In genomic region chr22:24282401-24282800, GRCh38 we compare ENCODE assay signal across 28 cellular contexts. TPM values are rescaled to one million over a fixed set of nuclear protein-coding genes. Genes with fewer than 3 reads are reported as not detected.
DNase-seq lines count a peak whose midpoint lies in the region; ATAC-seq and TF ChIP-seq lines count a peak whose summit lies in the region.
"Had no signal": no experiment of that assay in that cellular context is flagged by ENCODE, and none has a peak within 500 bp of the region (broad histone marks: within the 10 kb centered on the region; RNA-seq: fewer than 3 reads in every experiment).

No MANE protein-coding gene starts in this region.

- H3K79me2 ChIP-seq in PC-9 (ENCODE audit: low read depth): peaks cover 71% of the 10 kb centered on the region
- H3K79me2 ChIP-seq in trophoblast cell (ENCODE audit: control insufficient read depth, insufficient read depth, low read length, poor library complexity): peaks cover 7% of the 10 kb centered on the region

- POLR2A ChIA-PET in PC-9 (lab: Charles Lee; ENCODE audit: unreplicated experiment): interaction anchor here (1.0 kb wide), 1 partner anchor 12 kb away, joined by 4 read pairs; the partner anchor contains the start of gene SPECC1L

- no peak overlapping the region for H4K12ac ChIP-seq in trophoblast cell (ENCODE audit: low read depth, low read length)

- WGBS in trophoblast cell (ENCODE audit: extremely low coverage, insufficient coverage, insufficient read length): no CpG with 5 or more reads among the region's 2 CpGs
- 42 to 63% methylated on average over 2 of the region's 2 CpGs for WGBS in gastroesophageal sphincter (ENCODE audit: low coverage in 1 of 2), 2 donors

- no peak for TF ChIP-seq POLR2A in gastroesophageal sphincter (IDR thresholded peaks at IDR 0.05)

- intact Hi-C loops in Calu3 (cut with micrococcal nuclease; ENCODE audit: unreplicated experiment) (no loop called here), PC-9 (cut with micrococcal nuclease; ENCODE audit: unreplicated experiment) (loop anchor here (1.0 kb wide), 1 partner anchor 21 kb away; no protein-coding TSS in a partner anchor)

- H3K9me2 ChIP-seq in PC-9 (ENCODE audit: insufficient read depth): no peaks in the 10 kb centered on the region

- H3K23ac ChIP-seq in trophoblast cell (ENCODE audit: low read length): no peak overlapping the region

- H2BK12ac ChIP-seq in trophoblast cell (ENCODE audit: low read length): no peak overlapping the region

- H3K27me3 ChIP-seq in PC-9 (ENCODE audit: insufficient read depth, low read depth) (no peaks in the 10 kb centered on the region), trophoblast cell (ENCODE audit: insufficient read depth, low read length) (no peaks in the 10 kb centered on the region), gastroesophageal sphincter (no peaks in the 10 kb centered on the region)
- H3K27me3 ChIP-seq: BLaER1, MG63 had no signal

- no peak overlapping the region for H3K4me3 Mint-ChIP-seq in Calu3 (ENCODE audit: low read depth, unreplicated experiment)
- H3K4me3 Mint-ChIP-seq: CD4-positive, alpha-beta T cell had no signal

- H4K8ac ChIP-seq in trophoblast cell (ENCODE audit: low read depth, low read length): no peak overlapping the region

- no peaks in the 10 kb centered on the region for H3K79me1 ChIP-seq in trophoblast cell (ENCODE audit: low read length)

- H2BK120ac ChIP-seq in trophoblast cell (ENCODE audit: insufficient read depth, low read length, poor library complexity): no peak overlapping the region

- no peak overlapping the region for H3K14ac ChIP-seq in trophoblast cell (ENCODE audit: low read length)

- H3K18ac ChIP-seq in trophoblast cell (ENCODE audit: low read length): no peak overlapping the region

- H3K9me3 Mint-ChIP-seq in Calu3 (ENCODE audit: low read depth, unreplicated experiment): no peaks in the 10 kb centered on the region
- H3K9me3 Mint-ChIP-seq: CD4-positive, alpha-beta T cell had no signal

- no peak overlapping the region for H2BK5ac ChIP-seq in trophoblast cell (ENCODE audit: low read depth, low read length, poor library complexity)

- DNase-seq in Calu3 (no peak), PC-9 (peak in 1 of 2 experiments; percentile 92), epithelial cell of prostate (ENCODE audit: low read depth, low spot score) (no peak), trophoblast cell (peak in 1 of 2 donors; percentile 94), NCI-H226 (no peak)
- DNase-seq: CD4-positive, alpha-beta T cell; COR-L47; DMS153; DND-41; KBM-7; MG63; NCI-H1105 treated with DMSO at 0.1 percent for 48 hours; NCI-H146; NCI-H1930; NCI-H2107; NCI-H446; NCI-H524 treated with DMSO at 0.1 percent for 48 hours; NCI-H774; NK-92 treated with Interleukin-12 subunit alpha and Interleukin-12 subunit beta, amount 100 ng/mL, for 24 hours; RPMI8226; SIG-M5 had no signal

- ATAC-seq in HG02571 (IDR thresholded peaks at IDR 0.05; ENCODE audit: unreplicated experiment) (no peak), GM21723 (IDR thresholded peaks at IDR 0.05; ENCODE audit: unreplicated experiment) (no peak), gastroesophageal sphincter (no peak)
- ATAC-seq: HepG2 had no signal

- peaks cover 42% of the 10 kb centered on the region for H3K4me1 Mint-ChIP-seq in Calu3 (ENCODE audit: low read depth, unreplicated experiment)

- TF ChIP-seq CTCF in Calu3 (IDR thresholded peaks at IDR 0.05; ENCODE audit: unreplicated experiment) (no peak), PC-9 (conservative IDR thresholded peaks at IDR 0.05) (no peak), gastroesophageal sphincter (IDR thresholded peaks at IDR 0.05) (no peak)

- no peak overlapping the region for H4K91ac ChIP-seq in trophoblast cell (ENCODE audit: low read depth, low read length)

- no peak overlapping the region for H2AK5ac ChIP-seq in trophoblast cell (ENCODE audit: low read length)

- peaks cover 6% of the 10 kb centered on the region; the same call in 1 of the 2 replicates for H3K36me3 ChIP-seq in PC-9 (ENCODE audit: low read depth)
- H3K36me3 ChIP-seq in trophoblast cell (ENCODE audit: control insufficient read depth in 1 of 2, insufficient read depth in 2 of 2, low read length in 2 of 2): peaks cover 0 to 3% of the 10 kb centered on the region in 2 experiments
- no peaks in the 10 kb centered on the region for H3K36me3 ChIP-seq in gastroesophageal sphincter

- BruUV-seq in Calu3 (replicated peaks; lab: Mats Ljungman, UMichigan): no TSS peak
- no TSS peak for BruUV-seq in PC-9 (replicated peaks; lab: Mats Ljungman, UMichigan)

- CTCF ChIA-PET in Calu3 (lab: Charles Lee): no interaction called here
- CTCF ChIA-PET in PC-9 (lab: Charles Lee): no interaction called here

- peaks cover 37% of the 10 kb centered on the region for H3K4me1 ChIP-seq in PC-9 (replicated peaks; ENCODE audit: insufficient read depth)
- peaks cover 0 to 7% of the 10 kb centered on the region in 2 experiments for H3K4me1 ChIP-seq in trophoblast cell (ENCODE audit: control insufficient read depth in 1 of 2, insufficient read depth in 2 of 2, low read length in 2 of 2)
- H3K4me1 ChIP-seq in gastroesophageal sphincter: peaks cover 12 to 71% (median 17%) of the 10 kb centered on the region in 3 donors

- H4K20me1 ChIP-seq in PC-9 (ENCODE audit: insufficient read depth): no peaks in the 10 kb centered on the region

- H3K27me3 Mint-ChIP-seq in Calu3 (ENCODE audit: unreplicated experiment): no peaks in the 10 kb centered on the region
- H3K27me3 Mint-ChIP-seq: CD4-positive, alpha-beta T cell had no signal

- no peaks in the 10 kb centered on the region for H3K9me3 ChIP-seq in PC-9 (ENCODE audit: insufficient read depth, low read depth)
- H3K9me3 ChIP-seq in trophoblast cell (ENCODE audit: insufficient read depth, low read depth, low read length): no peaks in the 10 kb centered on the region
- no peaks in the 10 kb centered on the region for H3K9me3 ChIP-seq in gastroesophageal sphincter
- H3K9me3 ChIP-seq: BLaER1, MG63 had no signal

- H3K36me3 Mint-ChIP-seq in Calu3 (ENCODE audit: insufficient read depth, unreplicated experiment): no peaks in the 10 kb centered on the region

- no peak for TF ChIP-seq EP300 in gastroesophageal sphincter (IDR thresholded peaks at IDR 0.05)

- H3F3A ChIP-seq in PC-9 (ENCODE audit: insufficient read depth, low read depth): peaks cover 18% of the 10 kb centered on the region

- no peak overlapping the region for H2AFZ ChIP-seq in PC-9
- H2AFZ ChIP-seq in trophoblast cell (ENCODE audit: insufficient read depth, low read length, poor library complexity): no peak overlapping the region

- H3K4me3 ChIP-seq in PC-9 (peak overlapping the region; percentile 13; the same call in 1 of the 2 replicates), trophoblast cell (ENCODE audit: low read depth, low read length) (no peak overlapping the region), gastroesophageal sphincter (no peak overlapping the region)
- H3K4me3 ChIP-seq: BLaER1, MG63, SK-N-MC had no signal

- H3K9ac ChIP-seq in trophoblast cell (ENCODE audit: low read length): no peak overlapping the region
- H3K9ac ChIP-seq: BLaER1 had no signal

- H3K27ac Mint-ChIP-seq in Calu3 (ENCODE audit: unreplicated experiment): peak overlapping the region; percentile 63
- H3K27ac Mint-ChIP-seq: CD4-positive, alpha-beta T cell had no signal

- H3K27ac ChIP-seq in PC-9: peak overlapping the region; percentile 89
- H3K27ac ChIP-seq in epithelial cell of prostate: peak overlapping the region; percentile 70
- no peak overlapping the region for H3K27ac ChIP-seq in trophoblast cell (ENCODE audit: low read depth, low read length)
- no peak overlapping the region for H3K27ac ChIP-seq in gastroesophageal sphincter
- H3K27ac ChIP-seq: BLaER1, SK-N-MC had no signal

- peak overlapping the region; percentile 64 for H3K4me2 ChIP-seq in PC-9
- no peak overlapping the region for H3K4me2 ChIP-seq in trophoblast cell (ENCODE audit: low read length)
- H3K4me2 ChIP-seq: BLaER1 had no signal

- peak overlapping the region; percentile 49 for H3K4ac ChIP-seq in trophoblast cell (ENCODE audit: low read depth, low read length)

RNA-seq across cellular contexts. Expression of gene SPECC1L, which starts 11.8 kb away (rescaled TPM):
- total RNA-seq in Calu3 (2022) (52.2 and 53.4 TPM in 2 replicates), PC-9 (2021) (37.6 and 38.9 TPM in 2 replicates), gastroesophageal sphincter (100 to 1,000 TPM in 2 of 4 donors, 10 to 100 TPM in 2; 62.3 to 110 (median 92.5) TPM)
- 28.4 and 30.4 TPM in 2 replicates for polyA plus RNA-seq in trophoblast cell (2013)

RNA-seq across cellular contexts. Expression of gene GGT5, which starts 37.5 kb away (rescaled TPM):
- total RNA-seq in Calu3 (2022): 0.28 and 0.64 TPM in 2 replicates
- total RNA-seq in PC-9 (2021): not detected in 2 replicates
- 8.2 and 9.1 TPM in 2 replicates for polyA plus RNA-seq in trophoblast cell (2013)
- total RNA-seq in gastroesophageal sphincter: 10 to 100 TPM; 26.3 to 38.9 (median 34.7) TPM
- total RNA-seq: CD4-positive, alpha-beta T cell; HT1080 had no signal

Comparison
In these comparisons a context has a peak if more than half of its experiments do, and no peak if none do; other contexts are left out.
1. H3K27ac ChIP-seq: peak in PC-9 (single experiment) and epithelial cell of prostate (single experiment); none in trophoblast cell (single experiment) and gastroesophageal sphincter (0 of 4).
2. RNA of gene GGT5, which starts 37.5 kb away (total RNA-seq): 26.3 to 38.9 TPM in gastroesophageal sphincter; 0.28 to 0.64 TPM in Calu3 and not detected in PC-9; every median in the first group is over 10 times any median in the second.